In genomic region chr18:3450358-3451107, GRCh38 we compare ENCODE assay signal across 1 cellular context.
A peak's percentile ranks its signal among the peaks of the same experiment; 100 is the strongest.
TF ChIP-seq lines count a peak whose summit lies in the region.

No MANE protein-coding gene starts in this region.

TF ChIP-seq in HepG2, 621 proteins besides CTCF, POLR2A, EP300 and RAD21 (continued from another document and continues in another):
- TF ChIP-seq TFDP1 (CRISPR knock-in tag; IDR thresholded peaks at IDR 0.05; ENCODE audit: borderline replicate concordance) (no peak), ZNF800 (CRISPR knock-in tag; IDR thresholded peaks at IDR 0.05) (peak; percentile 77), ZFP37 (CRISPR knock-in tag; IDR thresholded peaks at IDR 0.05; ENCODE audit: borderline replicate concordance) (no peak), ZC3H13 (CRISPR knock-in tag; IDR thresholded peaks at IDR 0.05) (no peak), ZFY (CRISPR knock-in tag; IDR thresholded peaks at IDR 0.05) (peak; percentile 50), ZNF773 (CRISPR knock-in tag; IDR thresholded peaks at IDR 0.05; ENCODE audit: borderline replicate concordance) (peak; percentile 58; the same call in 1 of the 2 replicates), MEIS2 (CRISPR knock-in tag; IDR thresholded peaks at IDR 0.05) (no peak), HDAC6 (IDR thresholded peaks at IDR 0.05; ENCODE audit: low read depth, low read length) (no peak), ZNF782 (CRISPR knock-in tag; IDR thresholded peaks at IDR 0.05; ENCODE audit: borderline replicate concordance) (peak; percentile 83; the same call in 1 of the 2 replicates), TEAD2 (CRISPR knock-in tag; IDR thresholded peaks at IDR 0.05) (no peak), GATAD1 (CRISPR knock-in tag; IDR thresholded peaks at IDR 0.05) (no peak), ZBTB38 (CRISPR knock-in tag; IDR thresholded peaks at IDR 0.05) (no peak), CHD4 (IDR thresholded peaks at IDR 0.05; ENCODE audit: borderline replicate concordance, low read length) (no peak), TSC22D2 (CRISPR knock-in tag; IDR thresholded peaks at IDR 0.05; ENCODE audit: borderline replicate concordance) (no peak), ZNF687 (CRISPR knock-in tag; IDR thresholded peaks at IDR 0.05) (peak; percentile 68), FOXP1 (IDR thresholded peaks at IDR 0.05) (no peak), FOXP1 (CRISPR knock-in tag; IDR thresholded peaks at IDR 0.05) (no peak), MXD3 (CRISPR knock-in tag; IDR thresholded peaks at IDR 0.05) (no peak; the same call in 1 of the 2 replicates), HMG20A (CRISPR knock-in tag; IDR thresholded peaks at IDR 0.05; ENCODE audit: borderline replicate concordance) (no peak), SKI (IDR thresholded peaks at IDR 0.05; ENCODE audit: partially characterized antibody) (no peak), ZFP62 (CRISPR knock-in tag; IDR thresholded peaks at IDR 0.05) (no peak), PHF8 (CRISPR knock-in tag; IDR thresholded peaks at IDR 0.05) (peak; percentile 36), ZNF546 (CRISPR knock-in tag; conservative IDR thresholded peaks at IDR 0.05) (no peak), SP5 (CRISPR knock-in tag; IDR thresholded peaks at IDR 0.05; ENCODE audit: borderline replicate concordance, low read depth) (no peak), NCOA5 (CRISPR knock-in tag; IDR thresholded peaks at IDR 0.05) (no peak), ZNF557 (CRISPR knock-in tag; IDR thresholded peaks at IDR 0.05) (no peak), MIER3 (CRISPR knock-in tag; IDR thresholded peaks at IDR 0.05; ENCODE audit: borderline replicate concordance) (no peak), ZNF577 (CRISPR knock-in tag; IDR thresholded peaks at IDR 0.05; ENCODE audit: borderline replicate concordance, low read depth) (no peak), ZBTB40 (IDR thresholded peaks at IDR 0.05) (no peak), ZBTB40 (CRISPR knock-in tag; IDR thresholded peaks at IDR 0.05) (no peak), ZNF83 (CRISPR knock-in tag; IDR thresholded peaks at IDR 0.05; ENCODE audit: borderline replicate concordance) (no peak), ZNF781 (CRISPR knock-in tag; IDR thresholded peaks at IDR 0.05; ENCODE audit: borderline replicate concordance, not compliant biosample characterization) (no peak), ZNF124 (CRISPR knock-in tag; IDR thresholded peaks at IDR 0.05) (no peak), HNRNPL (IDR thresholded peaks at IDR 0.05; ENCODE audit: low read depth, low read length) (peak; percentile 80; the same call in 1 of the 2 replicates), E2F5 (CRISPR knock-in tag; conservative IDR thresholded peaks at IDR 0.05) (no peak), TRIM22 (IDR thresholded peaks at IDR 0.05) (no peak), U2AF1 (optimal IDR thresholded peaks at IDR 0.05; ENCODE audit: low read depth, low read length) (no peak), ZNF879 (CRISPR knock-in tag; IDR thresholded peaks at IDR 0.05) (no peak), STAG1 (CRISPR knock-in tag; IDR thresholded peaks at IDR 0.05) (no peak), ZSCAN30 (CRISPR knock-in tag; IDR thresholded peaks at IDR 0.05) (0 out of 2 replicates have a peak, but pooled peaks have one; percentile 52), ZNF543 (CRISPR knock-in tag; IDR thresholded peaks at IDR 0.05) (no peak), GMEB2 (CRISPR knock-in tag; IDR thresholded peaks at IDR 0.05; ENCODE audit: low read depth) (no peak), CBX5 (CRISPR knock-in tag; IDR thresholded peaks at IDR 0.05; ENCODE audit: borderline replicate concordance) (no peak), NR3C1 (CRISPR knock-in tag; IDR thresholded peaks at IDR 0.05) (no peak), DPF2 (CRISPR knock-in tag; IDR thresholded peaks at IDR 0.05; ENCODE audit: borderline replicate concordance, low read depth) (no peak), ZNF251 (CRISPR knock-in tag; IDR thresholded peaks at IDR 0.05) (0 out of 2 replicates have a peak, but pooled peaks have one; percentile 46), MXD4 (CRISPR knock-in tag; IDR thresholded peaks at IDR 0.05) (no peak), ZNF768 (CRISPR knock-in tag; IDR thresholded peaks at IDR 0.05) (peak; percentile 17; the same call in 1 of the 2 replicates), SCMH1 (CRISPR knock-in tag; IDR thresholded peaks at IDR 0.05; ENCODE audit: borderline replicate concordance) (no peak)
